1 cellular context compared by ENCODE assay signal in genomic region chr16:52597772-52598483, GRCh38.
TF ChIP-seq lines count a peak whose summit lies in the region.

No MANE protein-coding gene starts in this region.

TF ChIP-seq in GM23338, 12 proteins besides CTCF, POLR2A, EP300 and RAD21 (continued from another document):
- no peak for TF ChIP-seq EZH2phosphoT487 (IDR thresholded peaks at IDR 0.05; ENCODE audit: unreplicated experiment)
- no peak for TF ChIP-seq EZH2 (IDR thresholded peaks at IDR 0.05; ENCODE audit: low read depth, unreplicated experiment)
- no peak for TF ChIP-seq ETS1 (IDR thresholded peaks at IDR 0.05)
- TF ChIP-seq ZNF114 (CRISPR knock-in tag; IDR thresholded peaks at IDR 0.05) = no peak
- TF ChIP-seq ZNF462 (CRISPR knock-in tag; IDR thresholded peaks at IDR 0.05) = no peak
- no peak for TF ChIP-seq ZNF331 (CRISPR knock-in tag; IDR thresholded peaks at IDR 0.05; ENCODE audit: low read depth)
